ENCODE assay signal across 1 cellular context in genomic region chr1:64243757-64244080, GRCh38.
TF ChIP-seq lines count a peak whose summit lies in the region.

No MANE protein-coding gene starts in this region.

TF ChIP-seq in GM12878, 131 proteins besides CTCF, POLR2A, EP300 and RAD21:
- no peak for TF ChIP-seq CREB1 (IDR thresholded peaks at IDR 0.05; ENCODE audit: low read depth)
- TF ChIP-seq ASH2L (IDR thresholded peaks at IDR 0.05; ENCODE audit: borderline replicate concordance, low read depth) = no peak
- no peak for TF ChIP-seq MTA3 (IDR thresholded peaks at IDR 0.05; ENCODE audit: borderline replicate concordance, low read length)
- TF ChIP-seq TBL1XR1 (IDR thresholded peaks at IDR 0.05; ENCODE audit: low read depth, low read length) = no peak
- TF ChIP-seq JUND (IDR thresholded peaks at IDR 0.05; ENCODE audit: low read depth, low read length) = no peak
- TF ChIP-seq PML (IDR thresholded peaks at IDR 0.05; ENCODE audit: low read length) = no peak
- TF ChIP-seq SUPT20H (IDR thresholded peaks at IDR 0.05; ENCODE audit: borderline replicate concordance, control insufficient read depth, low read depth, low read length) = no peak
- no peak for TF ChIP-seq GABPA (IDR thresholded peaks at IDR 0.05; ENCODE audit: low read depth)
- no peak for TF ChIP-seq POLR2AphosphoS5 (IDR thresholded peaks at IDR 0.05; ENCODE audit: low read length)
- no peak for TF ChIP-seq MEF2B (IDR thresholded peaks at IDR 0.05; ENCODE audit: partially characterized antibody, poor library complexity, severe bottlenecking)
- no peak for TF ChIP-seq CREM (IDR thresholded peaks at IDR 0.05; ENCODE audit: low read depth)
- no peak for TF ChIP-seq RFX5 (IDR thresholded peaks at IDR 0.05; ENCODE audit: low read depth, low read length)
- TF ChIP-seq FOXK2 (IDR thresholded peaks at IDR 0.05) = no peak
- no peak for TF ChIP-seq SMARCA5 (IDR thresholded peaks at IDR 0.05)
- TF ChIP-seq ZSCAN29 (IDR thresholded peaks at IDR 0.05) = no peak
TF ChIP-seq in GM12878: peak in this region for 0.
